In genomic region chr15:90001062-90001682, GRCh38 we compare ENCODE assay signal across 8 cellular contexts. TPM values are rescaled to one million over a fixed set of nuclear protein-coding genes. Genes with fewer than 3 reads are reported as not detected.
DNase-seq lines count a peak whose midpoint lies in the region; ATAC-seq and TF ChIP-seq lines count a peak whose summit lies in the region.

A gene with protein sequence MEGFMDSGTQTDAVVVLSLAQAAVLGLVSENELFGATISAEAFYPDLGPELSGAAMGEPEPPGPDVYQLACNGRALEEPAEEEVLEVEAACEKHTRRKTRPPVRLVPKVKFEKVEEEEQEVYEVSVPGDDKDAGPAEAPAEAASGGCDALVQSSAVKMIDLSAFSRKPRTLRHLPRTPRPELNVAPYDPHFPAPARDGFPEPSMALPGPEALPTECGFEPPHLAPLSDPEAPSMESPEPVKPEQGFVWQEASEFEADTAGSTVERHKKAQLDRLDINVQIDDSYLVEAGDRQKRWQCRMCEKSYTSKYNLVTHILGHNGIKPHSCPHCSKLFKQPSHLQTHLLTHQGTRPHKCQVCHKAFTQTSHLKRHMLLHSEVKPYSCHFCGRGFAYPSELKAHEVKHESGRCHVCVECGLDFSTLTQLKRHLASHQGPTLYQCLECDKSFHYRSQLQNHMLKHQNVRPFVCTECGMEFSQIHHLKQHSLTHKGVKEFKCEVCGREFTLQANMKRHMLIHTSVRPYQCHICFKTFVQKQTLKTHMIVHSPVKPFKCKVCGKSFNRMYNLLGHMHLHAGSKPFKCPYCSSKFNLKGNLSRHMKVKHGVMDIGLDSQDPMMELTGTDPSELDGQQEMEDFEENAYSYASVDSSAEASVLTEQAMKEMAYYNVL (plus strand): TSS chr15:90001324. CDS start chr15:90067138, 65,814 bp downstream.

- H3K36me3 ChIP-seq in OCI-LY7 (ENCODE audit: insufficient read depth, low read length) (peaks cover 13% of the 10 kb centered on the region; the same call in 1 of the 2 replicates), adrenal gland (replicated peaks in 1 of 2) (no peaks in the 10 kb centered on the region), cardiac muscle cell (no peaks in the 10 kb centered on the region)

- H2AFZ ChIP-seq in OCI-LY7 (ENCODE audit: low read length), result peak within 1 kb of the TSS; percentile 91

- H3K79me2 ChIP-seq in OCI-LY7 (ENCODE audit: insufficient read depth, low read depth, low read length), result peaks cover 27% of the 10 kb centered on the region; the same call in 1 of the 2 replicates

- no peaks in the 10 kb centered on the region for H3K9me2 ChIP-seq in OCI-LY7 (ENCODE audit: insufficient read depth, low read length)

- peak within 1 kb of the TSS; percentile 61 for H3K27ac ChIP-seq in OCI-LY7 (ENCODE audit: low read depth, low read length, poor library complexity, severe bottlenecking)
- peak within 1 kb of the TSS in 4 of 5 donors; percentile 71 to 96 (median 84) for H3K27ac ChIP-seq in adrenal gland
- peak within 1 kb of the TSS; percentile 51 for H3K27ac ChIP-seq in cardiac muscle cell

- peak; percentile 38 for ATAC-seq in HG02678 (IDR thresholded peaks at IDR 0.05; ENCODE audit: unreplicated experiment)

- POLR2A ChIA-PET in OCI-LY7 (lab: Charles Lee), result no interaction called here

- no peaks in the 10 kb centered on the region for H3K9me3 ChIP-seq in OCI-LY7 (ENCODE audit: low read length)
- no peaks in the 10 kb centered on the region for H3K9me3 ChIP-seq in adrenal gland (replicated peaks in 1 of 3)
- H3K9me3 ChIP-seq in cardiac muscle cell (ENCODE audit: low read depth), result no peaks in the 10 kb centered on the region

- intact Hi-C loops in OCI-LY7 (cut with micrococcal nuclease; ENCODE audit: unreplicated experiment), result loop anchor here (1.0 kb wide), 2 partner anchors 61 to 70 kb away; no protein-coding TSS in a partner anchor
- intact Hi-C loops in adrenal gland (cut with DNase I), result no loop called here

- CTCF ChIA-PET in OCI-LY7 (lab: Charles Lee; ENCODE audit: unreplicated experiment), result no interaction called here

- BruUV-seq in OCI-LY7 (replicated peaks; lab: Mats Ljungman, UMichigan), result no TSS peak

- H3K27me3 ChIP-seq in adrenal gland (no peaks in the 10 kb centered on the region), cardiac muscle cell (no peaks in the 10 kb centered on the region)

- 0 to 1% (median 1%) methylated on average over 9 to 38 of the region's 42 CpGs for WGBS in adrenal gland, 4 donors

- H3K4me1 ChIP-seq in OCI-LY7 (ENCODE audit: insufficient read depth, low read length, poor library complexity, severe bottlenecking), result peaks cover 38% of the 10 kb centered on the region
- peaks cover 27 to 37% of the 10 kb centered on the region in 2 donors for H3K4me1 ChIP-seq in adrenal gland (replicated peaks in 1 of 2)
- H3K4me1 ChIP-seq in cardiac muscle cell (ENCODE audit: low read depth), result peaks cover 23% of the 10 kb centered on the region

- TF ChIP-seq POLR2A in adrenal gland (IDR thresholded peaks at IDR 0.05), result peak in 1 of 2 donors; percentile 64

- H3K4me3 ChIP-seq in OCI-LY7 (ENCODE audit: low read depth, low read length, poor library complexity, severe bottlenecking) (peak within 1 kb of the TSS; percentile 80), adrenal gland (peak within 1 kb of the TSS; percentile 26 to 94 (median 72)), cardiac muscle cell (peak within 1 kb of the TSS; percentile 73)

- 0 out of 2 replicates have a peak, but pooled peaks cover 4% of the 10 kb centered on the region for H4K20me1 ChIP-seq in OCI-LY7 (ENCODE audit: insufficient read depth, low read length)

- peak; percentile 56 for DNase-seq in NCI-H2227 (lab: John Stamatoyannopoulos, UW; ENCODE audit: unreplicated experiment)
- DNase-seq in NCI-H2227 treated with DMSO at 0.1 percent for 48 hours (lab: John Stamatoyannopoulos, UW), result no peak
- peak; percentile 70 for DNase-seq in OCI-LY7 (ENCODE audit: low spot score)
- DNase-seq in adrenal gland, result peak; percentile 61 to 74 (median 63)
- DNase-seq in cardiac muscle cell (ENCODE audit: low read depth in 1 of 2, low spot score in 1 of 2), result peak; percentile 64 to 80
- peak; percentile 28 for DNase-seq in occipital lobe (lab: John Stamatoyannopoulos, UW)
- DNase-seq in amniotic stem cell (lab: John Stamatoyannopoulos, UW), result no peak

- TF ChIP-seq CTCF in OCI-LY7 (conservative IDR thresholded peaks at IDR 0.05; ENCODE audit: low read length) (no peak), adrenal gland (IDR thresholded peaks at IDR 0.05) (no peak), cardiac muscle cell (IDR thresholded peaks at IDR 0.05; ENCODE audit: low read depth, low read length) (no peak)

- peak within 1 kb of the TSS; percentile 90 for H3K4me2 ChIP-seq in OCI-LY7 (ENCODE audit: low read length)

RNA-seq across cellular contexts. Expression of the gene that starts here (rescaled TPM):
- 8.6 and 13.8 TPM in 2 replicates for total RNA-seq in OCI-LY7 (2014; rRNA removed; shearing (Covaris generic))
- total RNA-seq in OCI-LY7 (2022), result 19.0 and 21.9 TPM in 2 replicates
- 10 to 100 TPM in 7 of 8 donors, 1 to 10 TPM in 1; 4.1 to 23.1 (median 15.5) TPM for total RNA-seq in adrenal gland
- polyA plus RNA-seq in adrenal gland, result 10 to 100 TPM in 2 of 3 donors, 1 to 10 TPM in 1; 7.4 to 59.0 (median 32.2) TPM
- 20.2 and 22.2 TPM in 2 replicates for total RNA-seq in cardiac muscle cell
- 7.8 and 12.0 TPM in 2 replicates for polyA plus RNA-seq in cardiac muscle cell
- 14.3 TPM for total RNA-seq in occipital lobe

Comparison
In these comparisons a context has a peak if more than half of its experiments do, and no peak if none do; other contexts are left out.
1. DNase-seq: peak in NCI-H2227 (single experiment), OCI-LY7 (single experiment), adrenal gland (7 of 7), cardiac muscle cell (2 of 2) and occipital lobe (single experiment); none in NCI-H2227 treated with DMSO at 0.1 percent for 48 hours (single experiment) and amniotic stem cell (single experiment).
2. Peak in every context shown above with its lines, with median percentiles within 50 percentile points of each other: H3K27ac ChIP-seq and H3K4me3 ChIP-seq.